1 cellular context compared by ENCODE assay signal in genomic region chr9:120792898-120793765, GRCh38.
A peak's percentile ranks its signal among the peaks of the same experiment; 100 is the strongest.
TF ChIP-seq lines count a peak whose summit lies in the region.

A gene with protein sequence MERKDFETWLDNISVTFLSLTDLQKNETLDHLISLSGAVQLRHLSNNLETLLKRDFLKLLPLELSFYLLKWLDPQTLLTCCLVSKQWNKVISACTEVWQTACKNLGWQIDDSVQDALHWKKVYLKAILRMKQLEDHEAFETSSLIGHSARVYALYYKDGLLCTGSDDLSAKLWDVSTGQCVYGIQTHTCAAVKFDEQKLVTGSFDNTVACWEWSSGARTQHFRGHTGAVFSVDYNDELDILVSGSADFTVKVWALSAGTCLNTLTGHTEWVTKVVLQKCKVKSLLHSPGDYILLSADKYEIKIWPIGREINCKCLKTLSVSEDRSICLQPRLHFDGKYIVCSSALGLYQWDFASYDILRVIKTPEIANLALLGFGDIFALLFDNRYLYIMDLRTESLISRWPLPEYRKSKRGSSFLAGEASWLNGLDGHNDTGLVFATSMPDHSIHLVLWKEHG (minus strand): TSS chr9:120793416. CDS start chr9:120788258, 5,158 bp downstream.

TF ChIP-seq in HepG2, 621 proteins besides CTCF, POLR2A, EP300 and RAD21 (continued from another document and continues in another):
- TF ChIP-seq RERE (CRISPR knock-in tag; IDR thresholded peaks at IDR 0.05; ENCODE audit: low read depth) (0 out of 2 replicates have a peak, but pooled peaks have one; percentile 41), PBX3 (CRISPR knock-in tag; IDR thresholded peaks at IDR 0.05; ENCODE audit: borderline replicate concordance) (peak; percentile 78; the same call in 1 of the 2 replicates), NCOA5 (CRISPR knock-in tag; IDR thresholded peaks at IDR 0.05) (no peak), AKNA (CRISPR knock-in tag; IDR thresholded peaks at IDR 0.05; ENCODE audit: borderline replicate concordance) (peak; percentile 34; the same call in 1 of the 2 replicates), RFX3 (CRISPR knock-in tag; IDR thresholded peaks at IDR 0.05) (no peak), SOX13 (IDR thresholded peaks at IDR 0.05) (peak; percentile 2; the same call in 1 of the 2 replicates), SOX13 (CRISPR knock-in tag; conservative IDR thresholded peaks at IDR 0.05 in 1 of 2, IDR thresholded peaks at IDR 0.05 in 1 of 2) (peak in 1 of 2 experiments; percentile 75; a peak in 2 of 4 replicates), EHMT2 (IDR thresholded peaks at IDR 0.05; ENCODE audit: borderline replicate concordance, low read depth, low read length) (no peak), SNAPC2 (CRISPR knock-in tag; IDR thresholded peaks at IDR 0.05) (0 out of 2 replicates have a peak, but pooled peaks have one; percentile 66), ZNF780A (CRISPR knock-in tag; IDR thresholded peaks at IDR 0.05) (no peak), ZNF234 (CRISPR knock-in tag; conservative IDR thresholded peaks at IDR 0.05) (peak; percentile 69; the same call in 1 of the 2 replicates), CREB1 (IDR thresholded peaks at IDR 0.05) (peak; percentile 93), CREB1 (CRISPR knock-in tag; IDR thresholded peaks at IDR 0.05) (peak; percentile 98), ZNF577 (CRISPR knock-in tag; IDR thresholded peaks at IDR 0.05; ENCODE audit: borderline replicate concordance, low read depth) (no peak), ZNF451 (CRISPR knock-in tag; IDR thresholded peaks at IDR 0.05) (peak; percentile 85; the same call in 1 of the 2 replicates), IKZF4 (CRISPR knock-in tag; IDR thresholded peaks at IDR 0.05; ENCODE audit: borderline replicate concordance, low read depth, not compliant biosample characterization) (peak; percentile 88), ZNF543 (CRISPR knock-in tag; IDR thresholded peaks at IDR 0.05) (peak; percentile 70; the same call in 1 of the 2 replicates), ZNF101 (CRISPR knock-in tag; IDR thresholded peaks at IDR 0.05; ENCODE audit: borderline replicate concordance, low read depth) (no peak), FOXM1 (CRISPR knock-in tag; IDR thresholded peaks at IDR 0.05) (peak; percentile 74; the same call in 1 of the 2 replicates), SP4 (CRISPR knock-in tag; IDR thresholded peaks at IDR 0.05) (peak; percentile 86), MEF2D (CRISPR knock-in tag; IDR thresholded peaks at IDR 0.05) (no peak; the same call in 1 of the 2 replicates), CENPT (CRISPR knock-in tag; IDR thresholded peaks at IDR 0.05; ENCODE audit: low read depth) (no peak), ZNF430 (CRISPR knock-in tag; IDR thresholded peaks at IDR 0.05) (peak; percentile 37; the same call in 1 of the 2 replicates), NCOR1 (IDR thresholded peaks at IDR 0.05; ENCODE audit: borderline replicate concordance, low read length) (no peak), ZXDC (CRISPR knock-in tag; IDR thresholded peaks at IDR 0.05) (no peak), ZNF354B (CRISPR knock-in tag; IDR thresholded peaks at IDR 0.05) (peak; percentile 31; the same call in 1 of the 2 replicates), GMEB1 (CRISPR knock-in tag; IDR thresholded peaks at IDR 0.05; ENCODE audit: borderline replicate concordance) (peak; percentile 83; the same call in 1 of the 2 replicates), KLF12 (CRISPR knock-in tag; IDR thresholded peaks at IDR 0.05; ENCODE audit: borderline replicate concordance) (peak; percentile 85), ZNF253 (CRISPR knock-in tag; IDR thresholded peaks at IDR 0.05; ENCODE audit: borderline replicate concordance) (0 out of 2 replicates have a peak, but pooled peaks have one; percentile 78), ZNF607 (CRISPR knock-in tag; IDR thresholded peaks at IDR 0.05; ENCODE audit: borderline replicate concordance) (peak; percentile 69; the same call in 1 of the 2 replicates)
- TF ChIP-seq, protein P1, sequence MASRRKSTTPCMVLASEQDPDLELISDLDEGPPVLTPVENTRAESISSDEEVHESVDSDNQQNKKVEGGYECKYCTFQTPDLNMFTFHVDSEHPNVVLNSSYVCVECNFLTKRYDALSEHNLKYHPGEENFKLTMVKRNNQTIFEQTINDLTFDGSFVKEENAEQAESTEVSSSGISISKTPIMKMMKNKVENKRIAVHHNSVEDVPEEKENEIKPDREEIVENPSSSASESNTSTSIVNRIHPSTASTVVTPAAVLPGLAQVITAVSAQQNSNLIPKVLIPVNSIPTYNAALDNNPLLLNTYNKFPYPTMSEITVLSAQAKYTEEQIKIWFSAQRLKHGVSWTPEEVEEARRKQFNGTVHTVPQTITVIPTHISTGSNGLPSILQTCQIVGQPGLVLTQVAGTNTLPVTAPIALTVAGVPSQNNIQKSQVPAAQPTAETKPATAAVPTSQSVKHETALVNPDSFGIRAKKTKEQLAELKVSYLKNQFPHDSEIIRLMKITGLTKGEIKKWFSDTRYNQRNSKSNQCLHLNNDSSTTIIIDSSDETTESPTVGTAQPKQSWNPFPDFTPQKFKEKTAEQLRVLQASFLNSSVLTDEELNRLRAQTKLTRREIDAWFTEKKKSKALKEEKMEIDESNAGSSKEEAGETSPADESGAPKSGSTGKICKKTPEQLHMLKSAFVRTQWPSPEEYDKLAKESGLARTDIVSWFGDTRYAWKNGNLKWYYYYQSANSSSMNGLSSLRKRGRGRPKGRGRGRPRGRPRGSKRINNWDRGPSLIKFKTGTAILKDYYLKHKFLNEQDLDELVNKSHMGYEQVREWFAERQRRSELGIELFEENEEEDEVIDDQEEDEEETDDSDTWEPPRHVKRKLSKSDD (CRISPR knock-in tag; IDR thresholded peaks at IDR 0.05; ENCODE audit: low read depth), result peak; percentile 84
